Comparison of ENCODE assay signal across 1 cellular context in genomic region chr13:26019881-26020535, GRCh38.
TF ChIP-seq lines count a peak whose summit lies in the region.

No MANE protein-coding gene starts in this region.

TF ChIP-seq in H1, 55 proteins besides CTCF, POLR2A, EP300 and RAD21 (continued from another document):
- TF ChIP-seq ASH2L (IDR thresholded peaks at IDR 0.05; ENCODE audit: low read length) (no peak), MAFK (IDR thresholded peaks at IDR 0.05; ENCODE audit: low read depth, low read length) (no peak), CBX8 (IDR thresholded peaks at IDR 0.05; ENCODE audit: borderline replicate concordance, low read depth, low read length) (no peak), FOSL1 (IDR thresholded peaks at IDR 0.05; ENCODE audit: insufficient read depth, low read depth, low read length) (no peak)
